26 cellular contexts compared by ENCODE assay signal in genomic region chr4:84792366-84793301, GRCh38.
DNase-seq lines count a peak whose midpoint lies in the region; ATAC-seq and TF ChIP-seq lines count a peak whose summit lies in the region.
"Had no signal": no experiment of that assay in that cellular context is flagged by ENCODE, and none has a peak within 500 bp of the region (broad histone marks: within the 10 kb centered on the region; RNA-seq: fewer than 3 reads in every experiment).

No MANE protein-coding gene starts in this region.

- intact Hi-C loops in CD4-positive, alpha-beta T cell (cut with DNase I, micrococcal nuclease): no loop called here

- H3K9me3 Mint-ChIP-seq in glutamatergic neuron (ENCODE audit: unreplicated experiment) (peaks cover 7% of the 10 kb centered on the region), nephron progenitor cell (no peaks in the 10 kb centered on the region)
- H3K9me3 Mint-ChIP-seq in CD4-positive, alpha-beta T cell: no peaks in the 10 kb centered on the region
- H3K9me3 Mint-ChIP-seq: activated CD4-positive, alpha-beta T cell treated with anti-CD3 and anti-CD28 coated beads, Interleukin-2, amount 10 ng/mL, durations not matched to agents 7 days and 5 days; CD14-positive monocyte; T-helper 1 cell treated with Interleukin-12 subunit alpha and Interleukin-12 subunit beta and Interleukin-4 antibody, amounts not matched to agents 30 μg/mL and 1 μg/mL, for 36 hours had no signal

- H3K27me3 Mint-ChIP-seq in glutamatergic neuron (ENCODE audit: unreplicated experiment) (no peaks in the 10 kb centered on the region), nephron progenitor cell (ENCODE audit: low read depth, poor library complexity) (no peaks in the 10 kb centered on the region)
- H3K27me3 Mint-ChIP-seq in CD4-positive, alpha-beta T cell: no peaks in the 10 kb centered on the region
- H3K27me3 Mint-ChIP-seq: activated CD4-positive, alpha-beta T cell treated with anti-CD3 and anti-CD28 coated beads, Interleukin-2, amount 10 ng/mL, durations not matched to agents 7 days and 5 days had no signal

- H2AFZ ChIP-seq in smooth muscle cell (ENCODE audit: low read depth): no peak overlapping the region

- H3K79me2 ChIP-seq in smooth muscle cell (ENCODE audit: low read depth): no peaks in the 10 kb centered on the region

- peaks cover 12% of the 10 kb centered on the region for H3K4me1 Mint-ChIP-seq in glutamatergic neuron (ENCODE audit: low read depth, unreplicated experiment)
- H3K4me1 Mint-ChIP-seq in CD4-positive, alpha-beta T cell (ENCODE audit: low read depth): no peaks in the 10 kb centered on the region
- peaks cover 5% of the 10 kb centered on the region for H3K4me1 Mint-ChIP-seq in nephron progenitor cell
- H3K4me1 Mint-ChIP-seq: activated CD4-positive, alpha-beta T cell treated with anti-CD3 and anti-CD28 coated beads, Interleukin-2, amount 10 ng/mL, durations not matched to agents 7 days and 5 days; CD14-positive monocyte had no signal

- POLR2A ChIA-PET in CD4-positive, alpha-beta T cell (lab: Charles Lee): no interaction called here

- TF ChIP-seq CTCF in glutamatergic neuron (IDR thresholded peaks at IDR 0.05; ENCODE audit: partially characterized antibody, unreplicated experiment): no peak
- no peak for TF ChIP-seq CTCF in smooth muscle cell (IDR thresholded peaks at IDR 0.05; ENCODE audit: borderline replicate concordance, insufficient read depth, poor library complexity, severe bottlenecking)
- TF ChIP-seq CTCF in CD4-positive, alpha-beta T cell (IDR thresholded peaks at IDR 0.05): no peak
- no peak for TF ChIP-seq CTCF in nephron progenitor cell (IDR thresholded peaks at IDR 0.05)

- peaks cover 77% of the 10 kb centered on the region for H3K36me3 ChIP-seq in adipocyte (ENCODE audit: control insufficient read depth, insufficient read depth, low read length, severe bottlenecking)
- peaks cover 2% of the 10 kb centered on the region for H3K36me3 ChIP-seq in smooth muscle cell (ENCODE audit: low read depth)

- H3K4me3 Mint-ChIP-seq in glutamatergic neuron (ENCODE audit: unreplicated experiment) (no peak overlapping the region), nephron progenitor cell (no peak overlapping the region)
- H3K4me3 Mint-ChIP-seq in CD4-positive, alpha-beta T cell: no peak overlapping the region
- H3K4me3 Mint-ChIP-seq: activated CD4-positive, alpha-beta T cell treated with anti-CD3 and anti-CD28 coated beads, Interleukin-2, amount 10 ng/mL, durations not matched to agents 7 days and 5 days; CD14-positive monocyte; T-helper 1 cell treated with Interleukin-12 subunit alpha and Interleukin-12 subunit beta and Interleukin-4 antibody, amounts not matched to agents 30 μg/mL and 1 μg/mL, for 36 hours had no signal

- H3K4me1 ChIP-seq in adipocyte (ENCODE audit: control insufficient read depth, insufficient read depth, low read length) (no peaks in the 10 kb centered on the region), smooth muscle cell (ENCODE audit: low read depth) (no peaks in the 10 kb centered on the region)
- H3K4me1 ChIP-seq: gastroesophageal sphincter, upper lobe of right lung had no signal

- CTCF ChIA-PET in CD4-positive, alpha-beta T cell (lab: Charles Lee): no interaction called here

- no peaks in the 10 kb centered on the region for H3K36me3 Mint-ChIP-seq in glutamatergic neuron (ENCODE audit: unreplicated experiment)
- H3K36me3 Mint-ChIP-seq in CD4-positive, alpha-beta T cell (ENCODE audit: low read depth): no peaks in the 10 kb centered on the region
- peaks cover 49% of the 10 kb centered on the region for H3K36me3 Mint-ChIP-seq in nephron progenitor cell (ENCODE audit: low read depth)

- no peak for ATAC-seq in CD4-positive, alpha-beta T cell (ENCODE audit: poor library complexity)
- ATAC-seq: gastroesophageal sphincter, GM12878, left cardiac atrium, upper lobe of right lung had no signal

- H3K27ac Mint-ChIP-seq in glutamatergic neuron (ENCODE audit: unreplicated experiment) (peak overlapping the region; percentile 52), nephron progenitor cell (no peak overlapping the region)
- no peak overlapping the region for H3K27ac Mint-ChIP-seq in CD4-positive, alpha-beta T cell
- H3K27ac Mint-ChIP-seq: activated CD4-positive, alpha-beta T cell treated with anti-CD3 and anti-CD28 coated beads, Interleukin-2, amount 10 ng/mL, durations not matched to agents 7 days and 5 days; T-helper 1 cell treated with Interleukin-12 subunit alpha and Interleukin-12 subunit beta and Interleukin-4 antibody, amounts not matched to agents 30 μg/mL and 1 μg/mL, for 36 hours had no signal

- H3K9ac ChIP-seq in adipocyte (ENCODE audit: low read length): no peak overlapping the region
- H3K9ac ChIP-seq in smooth muscle cell (ENCODE audit: low read depth): no peak overlapping the region
- H3K9ac ChIP-seq: KMS-11 had no signal

- H3K4me2 ChIP-seq in smooth muscle cell: peak overlapping the region; percentile 27
- H3K4me2 ChIP-seq: KMS-11 had no signal

- no peaks in the 10 kb centered on the region for H3F3A ChIP-seq in smooth muscle cell (ENCODE audit: low read depth)

- 33% methylated on average over 4 of the region's 4 CpGs for WGBS in smooth muscle cell (ENCODE audit: low lambda C conversion rate)

- H4K20me1 ChIP-seq in smooth muscle cell (ENCODE audit: low read depth): no peaks in the 10 kb centered on the region

- no peak overlapping the region for H3K4me3 ChIP-seq in adipocyte (ENCODE audit: low read length)
- no peak overlapping the region for H3K4me3 ChIP-seq in smooth muscle cell
- H3K4me3 ChIP-seq: gastroesophageal sphincter, GM12878, upper lobe of right lung had no signal

- H3K9me3 ChIP-seq in adipocyte (ENCODE audit: control insufficient read depth, low read length) (no peaks in the 10 kb centered on the region), smooth muscle cell (replicated peaks; ENCODE audit: low read depth) (no peaks in the 10 kb centered on the region)
- no peaks in the 10 kb centered on the region for H3K9me3 ChIP-seq in CD4-positive, alpha-beta T cell (ENCODE audit: control insufficient read depth, low read length)
- H3K9me3 ChIP-seq: gastroesophageal sphincter, neutrophil, upper lobe of right lung had no signal

- peak overlapping the region; percentile 15 for H3K27ac ChIP-seq in smooth muscle cell (ENCODE audit: low read depth)
- no peak overlapping the region for H3K27ac ChIP-seq in CD4-positive, alpha-beta T cell (ENCODE audit: low read depth, low read length)
- H3K27ac ChIP-seq: gastroesophageal sphincter, KMS-11, neutrophil, upper lobe of right lung had no signal

- DNase-seq in GM04503 (ENCODE audit: low read depth) (peak; percentile 43), adipocyte (ENCODE audit: low read depth) (peak; percentile 85), glutamatergic neuron (no peak), smooth muscle cell (lab: John Stamatoyannopoulos, UW; ENCODE audit: unreplicated experiment) (no peak), nucleus accumbens (lab: John Stamatoyannopoulos, UW) (no peak), nephron progenitor cell (no peak)
- no peak for DNase-seq in CD4-positive, alpha-beta T cell
- DNase-seq: activated CD4-positive, alpha-beta T cell treated with anti-CD3 and anti-CD28 coated beads, Interleukin-2, amount 10 ng/mL, durations not matched to agents 7 days and 5 days; activated effector memory CD4-positive, alpha-beta T cell treated with Interleukin-2 at 50 U/mL for 16 hours; dermis blood vessel endothelial cell; DMS 273 treated with DMSO at 0.1 percent for 48 hours; HCEC 1CT; left cardiac atrium; NCI-H1048; NCI-H2029; NCI-H226; NCI-H774; OCI-M1; SHP77; upper lobe of right lung had no signal

- no peaks in the 10 kb centered on the region for H3K27me3 ChIP-seq in adipocyte (replicated peaks; ENCODE audit: control insufficient read depth, insufficient read depth, low read length)
- H3K27me3 ChIP-seq in smooth muscle cell (ENCODE audit: low read depth): no peaks in the 10 kb centered on the region
- no peaks in the 10 kb centered on the region for H3K27me3 ChIP-seq in CD4-positive, alpha-beta T cell (ENCODE audit: control insufficient read depth, insufficient read depth, low read length)
- H3K27me3 ChIP-seq: gastroesophageal sphincter, neutrophil, upper lobe of right lung had no signal

Comparison
In these comparisons a context has a peak if more than half of its experiments do, and no peak if none do; other contexts are left out.
1. DNase-seq: peak in GM04503 (single experiment) and adipocyte (single experiment); none in glutamatergic neuron (single experiment), smooth muscle cell (single experiment), nucleus accumbens (0 of 56), CD4-positive, alpha-beta T cell (0 of 10) and nephron progenitor cell (single experiment).